ENCODE assay signal across 1 cellular context in the genomic region with DNA sequence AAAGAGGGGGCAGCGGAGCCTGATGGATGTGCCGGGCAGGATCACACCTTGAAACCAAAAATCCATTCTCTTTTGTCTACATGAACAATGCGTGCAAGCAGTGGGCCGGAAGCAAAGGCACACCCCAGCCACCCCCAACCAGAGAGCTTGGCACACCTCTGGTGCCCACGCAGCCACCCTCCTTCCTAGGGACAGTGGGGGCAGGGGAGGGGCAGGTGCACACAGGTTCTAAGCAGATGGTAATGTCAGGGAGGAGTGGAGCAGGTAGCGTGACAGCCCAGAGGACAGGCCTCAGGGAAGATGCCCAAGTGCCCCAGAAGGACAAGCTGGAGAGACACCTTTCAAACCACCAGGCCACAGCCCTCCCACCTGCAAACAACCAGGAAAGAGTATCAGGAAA.
TF ChIP-seq lines count a peak whose summit lies in the region.

No MANE protein-coding gene starts in this region.

TF ChIP-seq in H1, 55 proteins besides CTCF, POLR2A, EP300 and RAD21 (continued from another document):
- no peak for TF ChIP-seq SP1 (IDR thresholded peaks at IDR 0.05; ENCODE audit: low read depth, low read length)
- no peak for TF ChIP-seq GABPA (IDR thresholded peaks at IDR 0.05; ENCODE audit: borderline replicate concordance, insufficient read depth, low read length)
- TF ChIP-seq HDAC6 (IDR thresholded peaks at IDR 0.05; ENCODE audit: low read depth, low read length): no peak
- TF ChIP-seq JUND (IDR thresholded peaks at IDR 0.05; ENCODE audit: low read length): no peak
